In the genomic region with DNA sequence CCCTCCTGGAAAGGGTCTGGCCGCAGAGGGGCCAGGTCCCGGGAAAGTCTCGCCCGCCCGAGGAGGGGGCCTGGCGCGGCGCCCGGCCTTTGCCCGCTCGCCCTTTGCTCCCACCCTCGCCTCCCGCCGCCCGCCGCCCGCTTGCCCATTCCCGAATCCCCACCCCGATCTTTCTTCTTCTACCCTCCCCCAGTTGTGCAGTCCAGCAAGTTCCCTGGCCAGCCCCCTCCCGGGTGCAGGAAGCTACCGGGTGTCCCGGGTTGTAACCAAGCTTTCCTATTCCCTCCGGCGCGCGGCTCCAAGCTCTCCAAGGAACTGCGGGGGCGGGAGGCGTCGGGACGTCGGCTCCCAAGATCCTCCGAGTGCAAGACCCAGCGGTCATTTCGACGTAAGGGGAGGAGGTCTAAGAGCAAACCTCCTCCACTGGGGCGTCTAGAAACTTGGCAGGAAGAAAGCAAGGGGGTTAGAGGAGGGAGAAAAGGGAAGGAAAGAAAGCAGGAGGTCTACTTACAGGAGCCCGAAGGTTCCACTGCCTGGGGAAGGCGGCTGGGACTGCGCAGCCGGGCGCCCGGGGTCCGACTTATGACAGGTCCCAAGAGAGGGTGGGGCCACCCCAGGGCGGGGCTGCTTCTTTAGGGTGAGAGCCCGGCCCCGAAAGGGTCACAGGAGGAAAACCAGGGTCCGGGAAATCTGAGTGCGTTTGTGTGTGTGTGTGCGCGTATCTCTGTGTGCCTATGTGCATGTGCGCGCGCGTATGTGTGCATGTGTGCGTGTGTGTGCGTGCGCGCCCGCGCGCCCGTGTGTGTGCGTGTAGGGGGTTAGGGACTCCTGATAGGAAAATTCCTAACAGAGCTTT, we compare ENCODE assay signal across 8 cellular contexts. TPM values are rescaled to one million over a fixed set of nuclear protein-coding genes. Genes with fewer than 3 reads are reported as not detected.
DNase-seq lines count a peak whose midpoint lies in the region; ATAC-seq, FAIRE-seq and TF ChIP-seq lines count a peak whose summit lies in the region.

PTGR1 (minus strand) TSS at position 556 of the 856 bp plus-strand sequence. CDS start 2,225 bp downstream, outside the sequence.

- TF ChIP-seq CTCF in AG09319 (IDR thresholded peaks at IDR 0.05; ENCODE audit: low read depth, low read length): no peak
- TF ChIP-seq CTCF in fibroblast of pulmonary artery (IDR thresholded peaks at IDR 0.05; ENCODE audit: low read length, missing control alignments): no peak
- no peak for TF ChIP-seq CTCF in thoracic aorta (IDR thresholded peaks at IDR 0.05)

- H3K4me1 ChIP-seq in muscle layer of colon (ENCODE audit: insufficient read depth, low read length) (peaks cover 4% of the 10 kb centered on the region), thoracic aorta (ENCODE audit: control insufficient read depth in 1 of 2, low read depth in 2 of 2) (no peaks in the 10 kb centered on the region)

- H3K27ac ChIP-seq in muscle layer of colon (ENCODE audit: low read depth, low read length): peak within 1 kb of the TSS; percentile 89
- peak within 1 kb of the TSS; percentile 74 to 83 for H3K27ac ChIP-seq in thoracic aorta

- H3K4me3 Mint-ChIP-seq in activated T-helper 17 cell treated with anti-CD3 and anti-CD28 coated beads, Interleukin-2, amount 50 U/mL, for 72 hours: peak within 1 kb of the TSS; percentile 89

- H3K4me1 Mint-ChIP-seq in activated T-helper 17 cell treated with anti-CD3 and anti-CD28 coated beads, Interleukin-2, amount 50 U/mL, for 72 hours: peaks cover 5% of the 10 kb centered on the region

- peaks cover 13% of the 10 kb centered on the region for H3K27me3 Mint-ChIP-seq in activated T-helper 17 cell treated with anti-CD3 and anti-CD28 coated beads, Interleukin-2, amount 50 U/mL, for 72 hours

- peak; percentile 29 for ATAC-seq in activated T-helper 17 cell treated with anti-CD3 and anti-CD28 coated beads, Interleukin-2, amount 50 U/mL, for 72 hours (replicated peaks)
- ATAC-seq in thoracic aorta (ENCODE audit: insufficient number of reproducible peaks, low FRiP score, low read depth): peak; percentile 62

- H3K36me3 ChIP-seq in muscle layer of colon (ENCODE audit: insufficient read depth, low read length) (peaks cover 5% of the 10 kb centered on the region), thoracic aorta (peaks cover 10% of the 10 kb centered on the region)

- DNase-seq in AG09319 (ENCODE audit: extremely low read depth, low read depth) (peak; percentile 65), GM19239 (ENCODE audit: insufficient read length, low spot score) (peak; percentile 9), NCI-H446 treated with DMSO at 0.1 percent for 48 hours (lab: John Stamatoyannopoulos, UW) (peak; percentile 6), fibroblast of pulmonary artery (ENCODE audit: low read depth) (peak; percentile 94), thoracic aorta (ENCODE audit: low spot score) (peak; percentile 60), NCI-H187 treated with DMSO at 0.1 percent for 48 hours (lab: John Stamatoyannopoulos, UW) (no peak)

- no peaks in the 10 kb centered on the region for H3K36me3 Mint-ChIP-seq in activated T-helper 17 cell treated with anti-CD3 and anti-CD28 coated beads, Interleukin-2, amount 50 U/mL, for 72 hours (ENCODE audit: low read depth)

- H3K4me3 ChIP-seq in fibroblast of pulmonary artery (replicated peaks; ENCODE audit: low read depth, low read length) (peak within 1 kb of the TSS; percentile 80), muscle layer of colon (ENCODE audit: low read depth in 1 of 2, low read length in 2 of 2) (peak within 1 kb of the TSS; percentile 74 to 85), thoracic aorta (peak within 1 kb of the TSS; percentile 80)

- H3K9me3 Mint-ChIP-seq in activated T-helper 17 cell treated with anti-CD3 and anti-CD28 coated beads, Interleukin-2, amount 50 U/mL, for 72 hours: no peaks in the 10 kb centered on the region

- FAIRE-seq in GM19239 (lab: Jason Lieb, UNC): no peak

- H3K9ac ChIP-seq in muscle layer of colon (ENCODE audit: low read length): peak within 1 kb of the TSS; percentile 82

- peak within 1 kb of the TSS; percentile 57 for H3K27ac Mint-ChIP-seq in activated T-helper 17 cell treated with anti-CD3 and anti-CD28 coated beads, Interleukin-2, amount 50 U/mL, for 72 hours

- H3K9me3 ChIP-seq in muscle layer of colon (ENCODE audit: low read length): no peaks in the 10 kb centered on the region
- H3K9me3 ChIP-seq in thoracic aorta: no peaks in the 10 kb centered on the region

- no peaks in the 10 kb centered on the region for H3K27me3 ChIP-seq in muscle layer of colon (ENCODE audit: control insufficient read depth in 1 of 2, insufficient read depth in 2 of 2, low read length in 2 of 2)
- H3K27me3 ChIP-seq in thoracic aorta (replicated peaks; ENCODE audit: insufficient read depth): no peaks in the 10 kb centered on the region

RNA-seq across cellular contexts. Expression of gene PTGR1, which starts in this region (rescaled TPM):
- total RNA-seq in activated T-helper 17 cell treated with anti-CD3 and anti-CD28 coated beads, Interleukin-2, amount 50 U/mL, for 72 hours: 1 to 10 TPM in 1 of 2 donors, under 1 TPM in 1; 0.61 to 5.5 TPM
- 10 to 100 TPM; 20.2 to 34.4 TPM for total RNA-seq in thoracic aorta
